9 cellular contexts compared by ENCODE assay signal in genomic region chr3:139353920-139354556, GRCh38. TPM values are rescaled to one million over a fixed set of nuclear protein-coding genes. Genes with fewer than 3 reads are reported as not detected.
A peak's percentile ranks its signal among the peaks of the same experiment; 100 is the strongest.
DNase-seq lines count a peak whose midpoint lies in the region; ATAC-seq and TF ChIP-seq lines count a peak whose summit lies in the region.
"Had no signal": no experiment of that assay in that cellular context is flagged by ENCODE, and none has a peak within 500 bp of the region (broad histone marks: within the 10 kb centered on the region; RNA-seq: fewer than 3 reads in every experiment).

No MANE protein-coding gene starts in this region.

- H3K36me3 Mint-ChIP-seq in activated B cell treated with CpG ODN at 0.5 μM for 24 hours (ENCODE audit: low read depth) = peaks cover 86% of the 10 kb centered on the region

- CTCF ChIA-PET in activated B cell treated with CpG ODN at 0.5 μM for 24 hours (lab: Charles Lee) = interaction anchor here (0.5 to 0.6 kb wide), 2 partner anchors 413 to 758 kb away, joined by 3 to 4 read pairs; no protein-coding TSS in a partner anchor

- ATAC-seq in activated B cell treated with CpG ODN at 0.5 μM for 24 hours (ENCODE audit: low read depth) (peak; percentile 45), HG02763 (IDR thresholded peaks at IDR 0.05; ENCODE audit: unreplicated experiment) (no peak)

- no peak overlapping the region for H3K27ac Mint-ChIP-seq in activated B cell treated with CpG ODN at 0.5 μM for 24 hours

- no peak for TF ChIP-seq CTCF in activated B cell treated with CpG ODN at 0.5 μM for 24 hours (IDR thresholded peaks at IDR 0.05)

- H3K9me3 Mint-ChIP-seq in activated B cell treated with CpG ODN at 0.5 μM for 24 hours = no peaks in the 10 kb centered on the region
- H3K9me3 Mint-ChIP-seq: stimulated activated naive CD8-positive, alpha-beta T cell treated with anti-CD3 and anti-CD28 coated beads, Interleukin-15, Interleukin-2, amounts not matched to agents 100 ng/mL and 50 ng/mL, for 24 hours had no signal

- intact Hi-C loops in activated B cell treated with CpG ODN at 0.5 μM for 24 hours (cut with micrococcal nuclease) = loop anchor here (2.0 kb wide), 1 partner anchor 13 kb away; no protein-coding TSS in a partner anchor

- DNase-seq in NCI-H510A treated with DMSO at 0.1 percent for 48 hours (lab: John Stamatoyannopoulos, UW) (peak; percentile 9), NCI-H510A (lab: John Stamatoyannopoulos, UW) (no peak), NCI-H1092 (lab: John Stamatoyannopoulos, UW) (peak; percentile 8), activated B cell treated with CpG ODN at 0.5 μM for 24 hours (no peak), iPS DF 19.7 (ENCODE audit: low read depth, low spot score) (peak; percentile 15)
- no peak for DNase-seq in stimulated activated naive CD4-positive, alpha-beta T cell treated with Interleukin-2 at 50 U/mL for 16 hours (lab: John Stamatoyannopoulos, UW)
- DNase-seq in activated CD8-positive, alpha-beta memory T cell treated with anti-CD3 and anti-CD28 coated beads for 24 hours = no peak

- H3K4me1 Mint-ChIP-seq in activated B cell treated with CpG ODN at 0.5 μM for 24 hours = peaks cover 2% of the 10 kb centered on the region

- POLR2A ChIA-PET in activated B cell treated with CpG ODN at 0.5 μM for 24 hours (lab: Charles Lee) = interaction anchor here (2.5 kb wide), 1 partner anchor 35 kb away, joined by 10 read pairs; the partner anchor contains the start of gene COPB2

- H3K27me3 Mint-ChIP-seq in activated B cell treated with CpG ODN at 0.5 μM for 24 hours = no peaks in the 10 kb centered on the region
- H3K27me3 Mint-ChIP-seq: stimulated activated naive CD8-positive, alpha-beta T cell treated with anti-CD3 and anti-CD28 coated beads, Interleukin-15, Interleukin-2, amounts not matched to agents 100 ng/mL and 50 ng/mL, for 24 hours had no signal

- H3K4me3 Mint-ChIP-seq in activated B cell treated with CpG ODN at 0.5 μM for 24 hours = no peak overlapping the region
- H3K4me3 Mint-ChIP-seq: stimulated activated naive CD8-positive, alpha-beta T cell treated with anti-CD3 and anti-CD28 coated beads, Interleukin-15, Interleukin-2, amounts not matched to agents 100 ng/mL and 50 ng/mL, for 24 hours had no signal

RNA-seq across cellular contexts. Expression of gene MRPS22, which starts 10.2 kb away (rescaled TPM):
- total RNA-seq in activated B cell treated with CpG ODN at 0.5 μM for 24 hours = 37.0 and 44.7 TPM in 2 replicates

RNA-seq across cellular contexts. Expression of gene COPB2, which starts 35.4 kb away (rescaled TPM):
- total RNA-seq in activated B cell treated with CpG ODN at 0.5 μM for 24 hours = 87.0 and 91.4 TPM in 2 replicates

Comparison
In these comparisons a context has a peak if more than half of its experiments do, and no peak if none do; other contexts are left out.
1. DNase-seq: peak in NCI-H510A treated with DMSO at 0.1 percent for 48 hours (single experiment), NCI-H1092 (single experiment) and iPS DF 19.7 (single experiment); none in NCI-H510A (single experiment), activated B cell treated with CpG ODN at 0.5 μM for 24 hours (single experiment), stimulated activated naive CD4-positive, alpha-beta T cell treated with Interleukin-2 at 50 U/mL for 16 hours (single experiment) and activated CD8-positive, alpha-beta memory T cell treated with anti-CD3 and anti-CD28 coated beads for 24 hours (single experiment).